28 cellular contexts compared by ENCODE assay signal in genomic region chr10:18690541-18690940, GRCh38.
"Had no signal": no experiment of that assay in that cellular context is flagged by ENCODE, and none has a peak within 500 bp of the region (broad histone marks: within the 10 kb centered on the region; RNA-seq: fewer than 3 reads in every experiment).

No MANE protein-coding gene starts in this region.

- H3K27ac ChIP-seq: colonic mucosa, coronary artery, dorsolateral prefrontal cortex, epithelial cell of prostate, esophagus muscularis mucosa, esophagus squamous epithelium, foreskin keratinocyte, gastrocnemius medialis, gastroesophageal sphincter, heart left ventricle, heart right ventricle had no signal

- DNase-seq: colonic mucosa; cortex of kidney; dermis blood vessel endothelial cell; dorsolateral prefrontal cortex; effector CD4-positive, alpha-beta T cell; effector CD8-positive, alpha-beta T cell; effector memory CD4-positive, alpha-beta T cell; effector memory CD8-positive, alpha-beta T cell; endodermal cell; erythroblast; esophagus squamous epithelium; foreskin fibroblast; foreskin keratinocyte; foreskin melanocyte; gastrocnemius medialis; glutamatergic neuron; head of caudate nucleus; heart left ventricle; heart right ventricle had no signal

- H3K36me3 ChIP-seq: colonic mucosa, esophagus muscularis mucosa, esophagus squamous epithelium, gastrocnemius medialis, gastroesophageal sphincter, heart left ventricle, heart right ventricle had no signal

- H3K9me3 ChIP-seq: colonic mucosa, esophagus muscularis mucosa, esophagus squamous epithelium, gastrocnemius medialis, gastroesophageal sphincter, heart left ventricle, heart right ventricle had no signal

- ATAC-seq: effector memory CD8-positive, alpha-beta T cell; esophagus mucosa; foreskin keratinocyte; gastrocnemius medialis; gastroesophageal sphincter; heart left ventricle; heart right ventricle had no signal

- FAIRE-seq: colon, endometrium, endothelial cell of umbilical vein, frontal cortex had no signal

- H3K27me3 ChIP-seq: colonic mucosa, dorsolateral prefrontal cortex, esophagus muscularis mucosa, esophagus squamous epithelium, foreskin keratinocyte, gastrocnemius medialis, gastroesophageal sphincter, heart left ventricle had no signal

- H3K4me1 ChIP-seq: colonic mucosa, esophagus muscularis mucosa, foreskin keratinocyte, gastrocnemius medialis, gastroesophageal sphincter, heart left ventricle, heart right ventricle had no signal

- H3K4me3 ChIP-seq: colonic mucosa, coronary artery, dorsolateral prefrontal cortex, esophagus muscularis mucosa, esophagus squamous epithelium, gastrocnemius medialis, gastroesophageal sphincter, heart left ventricle, heart right ventricle had no signal
